12 cellular contexts compared by ENCODE assay signal in the genomic region with DNA sequence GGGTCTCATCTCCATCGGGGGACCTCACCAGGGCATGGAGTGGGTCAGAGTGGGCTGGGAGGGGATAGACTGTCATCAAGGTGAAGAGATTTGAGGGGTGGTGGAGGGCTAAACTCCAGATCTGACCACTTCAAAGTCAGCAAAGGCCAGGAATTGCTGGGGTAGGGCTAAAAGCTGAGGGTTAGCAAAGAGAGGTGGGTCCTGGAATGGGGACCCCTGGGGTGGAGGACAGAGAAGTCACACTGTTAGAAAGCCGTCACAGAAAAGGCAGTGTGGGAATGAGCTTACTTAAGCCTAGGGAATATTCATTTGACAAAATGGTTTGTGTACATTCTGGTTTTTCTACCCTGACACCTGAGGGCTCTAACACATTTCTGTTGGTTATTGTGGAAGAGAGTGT. TPM values are rescaled to one million over a fixed set of nuclear protein-coding genes. Genes with fewer than 3 reads are reported as not detected.
DNase-seq lines count a peak whose midpoint lies in the region; ATAC-seq lines count a peak whose summit lies in the region.
"Had no signal": no experiment of that assay in that cellular context is flagged by ENCODE, and none has a peak within 500 bp of the region (broad histone marks: within the 10 kb centered on the region; RNA-seq: fewer than 3 reads in every experiment).

No MANE protein-coding gene starts in this region.

- CTCF ChIA-PET in activated naive CD4-positive, alpha-beta T cell treated with anti-CD3 and anti-CD28 coated beads for 36 hours (lab: Charles Lee) = no interaction called here

- H3K27ac Mint-ChIP-seq in activated naive CD4-positive, alpha-beta T cell treated with anti-CD3 and anti-CD28 coated beads for 36 hours = peak overlapping the region; percentile 80
- H3K27ac Mint-ChIP-seq in activated naive CD8-positive, alpha-beta T cell treated with anti-CD3 and anti-CD28 coated beads, Interleukin-2, amount 50 U/mL, for 24 hours = peak overlapping the region; percentile 64
- peak overlapping the region; percentile 87 for H3K27ac Mint-ChIP-seq in stimulated activated memory B cell treated with anti-CD40 and anti-IgM and Interleukin-4, amounts not matched to agents 10 μg/mL and 1 μg/mL and 100 μg/mL, for 72 hours

- intact Hi-C loops in activated naive CD4-positive, alpha-beta T cell treated with anti-CD3 and anti-CD28 coated beads for 36 hours (cut with micrococcal nuclease) = no loop called here

- H3K36me3 Mint-ChIP-seq in activated naive CD4-positive, alpha-beta T cell treated with anti-CD3 and anti-CD28 coated beads for 36 hours (ENCODE audit: low read depth) = peaks cover 34% of the 10 kb centered on the region
- H3K36me3 Mint-ChIP-seq in activated naive CD8-positive, alpha-beta T cell treated with anti-CD3 and anti-CD28 coated beads, Interleukin-2, amount 50 U/mL, for 24 hours (ENCODE audit: low read depth) = peaks cover 27% of the 10 kb centered on the region
- H3K36me3 Mint-ChIP-seq in stimulated activated memory B cell treated with anti-CD40 and anti-IgM and Interleukin-4, amounts not matched to agents 10 μg/mL and 1 μg/mL and 100 μg/mL, for 72 hours = peaks cover 61% of the 10 kb centered on the region

- ATAC-seq in HG02885 (IDR thresholded peaks at IDR 0.05; ENCODE audit: poor library complexity, unreplicated experiment) (peak; percentile 14), HG02798 (IDR thresholded peaks at IDR 0.05; ENCODE audit: poor library complexity, unreplicated experiment) (no peak), HG03571 (IDR thresholded peaks at IDR 0.05; ENCODE audit: unreplicated experiment) (no peak)
- ATAC-seq in activated naive CD8-positive, alpha-beta T cell treated with anti-CD3 and anti-CD28 coated beads, Interleukin-2, amount 50 U/mL, for 24 hours = no peak
- ATAC-seq in stimulated activated memory B cell treated with anti-CD40 and anti-IgM and Interleukin-4, amounts not matched to agents 10 μg/mL and 1 μg/mL and 100 μg/mL, for 72 hours = no peak
- ATAC-seq: PC-3 had no signal

- DNase-seq in activated naive CD4-positive, alpha-beta T cell treated with anti-CD3 and anti-CD28 coated beads for 36 hours = no peak
- DNase-seq in activated naive CD4-positive, alpha-beta T cell treated with Interleukin-2 at 50 U/mL for 16 hours = no peak
- DNase-seq in activated naive CD8-positive, alpha-beta T cell treated with anti-CD3 and anti-CD28 coated beads, Interleukin-2, amount 50 U/mL, for 24 hours = no peak
- DNase-seq in OCI-M1 (lab: John Stamatoyannopoulos, UW) = no peak
- DNase-seq: IMR-90, NCI-H1930, PC-3, T1000 had no signal

- no peaks in the 10 kb centered on the region for H3K27me3 Mint-ChIP-seq in activated naive CD4-positive, alpha-beta T cell treated with anti-CD3 and anti-CD28 coated beads for 36 hours (ENCODE audit: low read depth)
- no peaks in the 10 kb centered on the region for H3K27me3 Mint-ChIP-seq in activated naive CD8-positive, alpha-beta T cell treated with anti-CD3 and anti-CD28 coated beads, Interleukin-2, amount 50 U/mL, for 24 hours
- no peaks in the 10 kb centered on the region for H3K27me3 Mint-ChIP-seq in stimulated activated memory B cell treated with anti-CD40 and anti-IgM and Interleukin-4, amounts not matched to agents 10 μg/mL and 1 μg/mL and 100 μg/mL, for 72 hours

- no peaks in the 10 kb centered on the region for H3K9me3 Mint-ChIP-seq in activated naive CD4-positive, alpha-beta T cell treated with anti-CD3 and anti-CD28 coated beads for 36 hours
- no peaks in the 10 kb centered on the region for H3K9me3 Mint-ChIP-seq in activated naive CD8-positive, alpha-beta T cell treated with anti-CD3 and anti-CD28 coated beads, Interleukin-2, amount 50 U/mL, for 24 hours
- no peaks in the 10 kb centered on the region for H3K9me3 Mint-ChIP-seq in stimulated activated memory B cell treated with anti-CD40 and anti-IgM and Interleukin-4, amounts not matched to agents 10 μg/mL and 1 μg/mL and 100 μg/mL, for 72 hours

- peak overlapping the region; percentile 1 for H3K4me3 Mint-ChIP-seq in activated naive CD4-positive, alpha-beta T cell treated with anti-CD3 and anti-CD28 coated beads for 36 hours
- no peak overlapping the region for H3K4me3 Mint-ChIP-seq in activated naive CD8-positive, alpha-beta T cell treated with anti-CD3 and anti-CD28 coated beads, Interleukin-2, amount 50 U/mL, for 24 hours
- H3K4me3 Mint-ChIP-seq in stimulated activated memory B cell treated with anti-CD40 and anti-IgM and Interleukin-4, amounts not matched to agents 10 μg/mL and 1 μg/mL and 100 μg/mL, for 72 hours = peak overlapping the region; percentile 36

- H3K4me1 Mint-ChIP-seq in activated naive CD4-positive, alpha-beta T cell treated with anti-CD3 and anti-CD28 coated beads for 36 hours (ENCODE audit: low read depth) = peaks cover 47% of the 10 kb centered on the region
- H3K4me1 Mint-ChIP-seq in activated naive CD8-positive, alpha-beta T cell treated with anti-CD3 and anti-CD28 coated beads, Interleukin-2, amount 50 U/mL, for 24 hours = peaks cover 43% of the 10 kb centered on the region
- H3K4me1 Mint-ChIP-seq in stimulated activated memory B cell treated with anti-CD40 and anti-IgM and Interleukin-4, amounts not matched to agents 10 μg/mL and 1 μg/mL and 100 μg/mL, for 72 hours = peaks cover 60% of the 10 kb centered on the region

RNA-seq across cellular contexts. Expression of gene FBH1, which starts 6.2 kb away (rescaled TPM):
- 10 to 100 TPM; 40.4 to 42.7 TPM for total RNA-seq in activated naive CD4-positive, alpha-beta T cell treated with anti-CD3 and anti-CD28 coated beads for 36 hours

RNA-seq across cellular contexts. Expression of gene ANKRD16, which starts 6.5 kb away (rescaled TPM):
- total RNA-seq in activated naive CD4-positive, alpha-beta T cell treated with anti-CD3 and anti-CD28 coated beads for 36 hours = 1 to 10 TPM; 3.6 to 3.9 TPM
